Comparison of ENCODE assay signal across 21 cellular contexts in genomic region chr3:148948913-148949657, GRCh38.
"Had no signal": no experiment of that assay in that cellular context is flagged by ENCODE, and none has a peak within 500 bp of the region (broad histone marks: within the 10 kb centered on the region; RNA-seq: fewer than 3 reads in every experiment).

No MANE protein-coding gene starts in this region.

- H3K36me3 Mint-ChIP-seq: activated CD8-positive, alpha-beta memory T cell treated with anti-CD3 and anti-CD28 coated beads, Interleukin-2, amount 10 ng/mL, durations not matched to agents 7 days and 5 days; activated naive CD4-positive, alpha-beta T cell treated with anti-CD3 and anti-CD28 coated beads, Interleukin-2, amount 50 U/mL, for 24 hours; natural killer cell; stimulated activated naive B cell treated with anti-CD40 and anti-IgM and Interleukin-4, amounts not matched to agents 10 μg/mL and 1 μg/mL and 100 μg/mL, for 72 hours had no signal

- H3K4me3 Mint-ChIP-seq: activated CD4-positive, alpha-beta T cell treated with anti-CD3 and anti-CD28 coated beads for 36 hours; activated CD8-positive, alpha-beta memory T cell treated with anti-CD3 and anti-CD28 coated beads, Interleukin-2, amount 10 ng/mL, durations not matched to agents 7 days and 5 days; activated CD8-positive, alpha-beta T cell treated with anti-CD3 and anti-CD28 coated beads, Interleukin-2, amount 10 ng/mL, durations not matched to agents 7 days and 5 days; activated naive CD4-positive, alpha-beta T cell treated with anti-CD3 and anti-CD28 coated beads, Interleukin-2, amount 50 U/mL, for 24 hours; natural killer cell; stimulated activated naive B cell treated with anti-CD40 and anti-IgM and Interleukin-4, amounts not matched to agents 10 μg/mL and 1 μg/mL and 100 μg/mL, for 72 hours; T-helper 2 cell treated with Interferon-gamma antibody and Interleukin-4, amounts not matched to agents 5 μg/mL and 100 μg/mL, for 36 hours had no signal

- H3K4me3 ChIP-seq: heart right ventricle, psoas muscle, right atrium auricular region, stomach, thyroid gland had no signal

- H3K27ac ChIP-seq: foreskin keratinocyte, heart right ventricle, psoas muscle, right atrium auricular region, stomach, thyroid gland had no signal

- H3K27ac Mint-ChIP-seq: activated CD4-positive, alpha-beta T cell treated with anti-CD3 and anti-CD28 coated beads for 36 hours; activated CD8-positive, alpha-beta memory T cell treated with anti-CD3 and anti-CD28 coated beads, Interleukin-2, amount 10 ng/mL, durations not matched to agents 7 days and 5 days; activated CD8-positive, alpha-beta T cell treated with anti-CD3 and anti-CD28 coated beads, Interleukin-2, amount 10 ng/mL, durations not matched to agents 7 days and 5 days; activated naive CD4-positive, alpha-beta T cell treated with anti-CD3 and anti-CD28 coated beads, Interleukin-2, amount 50 U/mL, for 24 hours; activated T-helper 2 cell treated with anti-CD3 and anti-CD28 coated beads, Interferon-gamma antibody, Interleukin-2, Interleukin-4, amounts not matched to agents 10 μg/mL and 5 μg/mL and 100 μg/mL, durations not matched to agents 14 hours and 24 hours and 36 hours; natural killer cell; stimulated activated naive B cell treated with anti-CD40 and anti-IgM and Interleukin-4, amounts not matched to agents 10 μg/mL and 1 μg/mL and 100 μg/mL, for 72 hours; T-helper 2 cell treated with Interferon-gamma antibody and Interleukin-4, amounts not matched to agents 5 μg/mL and 100 μg/mL, for 36 hours had no signal

- H3K9me3 ChIP-seq: heart right ventricle, psoas muscle, right atrium auricular region, stomach, thyroid gland had no signal

- H3K27me3 ChIP-seq: foreskin keratinocyte, heart right ventricle, right atrium auricular region, stomach, thyroid gland had no signal

- DNase-seq: activated CD4-positive, alpha-beta T cell treated with anti-CD3 and anti-CD28 coated beads for 36 hours; activated CD4-positive, CD25-positive, alpha-beta regulatory T cell; activated CD8-positive, alpha-beta memory T cell treated with anti-CD3 and anti-CD28 coated beads, Interleukin-2, amount 10 ng/mL, durations not matched to agents 7 days and 5 days; activated CD8-positive, alpha-beta T cell treated with anti-CD3 and anti-CD28 coated beads, Interleukin-2, amount 10 ng/mL, durations not matched to agents 7 days and 5 days; activated T-cell treated with anti-CD3 and anti-CD28 coated beads, Interleukin-2, amount 50 U/mL, for 48 hours; anterior cingulate cortex; foreskin keratinocyte; heart right ventricle; midbrain; natural killer cell; psoas muscle; stimulated activated CD4-positive, alpha-beta T cell treated with anti-CD3 and anti-CD28 coated beads, Interleukin-15, amount 100 ng/mL, for 24 hours; stimulated activated CD4-positive, alpha-beta T cell treated with anti-CD3 and anti-CD28 coated beads, Interleukin-2, amount 100 ng/mL, for 24 hours; stimulated activated naive B cell treated with anti-CD40 and anti-IgM and Interleukin-4, amounts not matched to agents 10 μg/mL and 1 μg/mL and 100 μg/mL, for 72 hours; stomach; T-helper 1 cell; thyroid gland had no signal

- H3K9me3 Mint-ChIP-seq: activated naive CD4-positive, alpha-beta T cell treated with anti-CD3 and anti-CD28 coated beads, Interleukin-2, amount 50 U/mL, for 24 hours; activated T-helper 2 cell treated with anti-CD3 and anti-CD28 coated beads, Interferon-gamma antibody, Interleukin-2, Interleukin-4, amounts not matched to agents 10 μg/mL and 5 μg/mL and 100 μg/mL, durations not matched to agents 14 hours and 24 hours and 36 hours; natural killer cell; stimulated activated naive B cell treated with anti-CD40 and anti-IgM and Interleukin-4, amounts not matched to agents 10 μg/mL and 1 μg/mL and 100 μg/mL, for 72 hours; T-helper 2 cell treated with Interferon-gamma antibody and Interleukin-4, amounts not matched to agents 5 μg/mL and 100 μg/mL, for 36 hours had no signal

- H3K36me3 ChIP-seq: heart right ventricle, right atrium auricular region, stomach, thyroid gland had no signal

- H3K4me1 Mint-ChIP-seq: activated CD4-positive, alpha-beta T cell treated with anti-CD3 and anti-CD28 coated beads for 36 hours; activated CD8-positive, alpha-beta memory T cell treated with anti-CD3 and anti-CD28 coated beads, Interleukin-2, amount 10 ng/mL, durations not matched to agents 7 days and 5 days; activated naive CD4-positive, alpha-beta T cell treated with anti-CD3 and anti-CD28 coated beads, Interleukin-2, amount 50 U/mL, for 24 hours; natural killer cell; stimulated activated naive B cell treated with anti-CD40 and anti-IgM and Interleukin-4, amounts not matched to agents 10 μg/mL and 1 μg/mL and 100 μg/mL, for 72 hours had no signal

- ATAC-seq: activated CD4-positive, alpha-beta T cell treated with anti-CD3 and anti-CD28 coated beads for 36 hours; activated CD8-positive, alpha-beta memory T cell treated with anti-CD3 and anti-CD28 coated beads, Interleukin-2, amount 10 ng/mL, durations not matched to agents 7 days and 5 days; activated CD8-positive, alpha-beta T cell treated with anti-CD3 and anti-CD28 coated beads, Interleukin-2, amount 10 ng/mL, durations not matched to agents 7 days and 5 days; foreskin keratinocyte; heart right ventricle; natural killer cell; psoas muscle; stimulated activated naive B cell treated with anti-CD40 and anti-IgM and Interleukin-4, amounts not matched to agents 10 μg/mL and 1 μg/mL and 100 μg/mL, for 72 hours had no signal

- H3K27me3 Mint-ChIP-seq: activated CD4-positive, alpha-beta T cell treated with anti-CD3 and anti-CD28 coated beads for 36 hours; activated naive CD4-positive, alpha-beta T cell treated with anti-CD3 and anti-CD28 coated beads, Interleukin-2, amount 50 U/mL, for 24 hours had no signal

- H3K4me1 ChIP-seq: foreskin keratinocyte, heart right ventricle, right atrium auricular region, thyroid gland had no signal
